1 cellular context compared by ENCODE assay signal in the genomic region with DNA sequence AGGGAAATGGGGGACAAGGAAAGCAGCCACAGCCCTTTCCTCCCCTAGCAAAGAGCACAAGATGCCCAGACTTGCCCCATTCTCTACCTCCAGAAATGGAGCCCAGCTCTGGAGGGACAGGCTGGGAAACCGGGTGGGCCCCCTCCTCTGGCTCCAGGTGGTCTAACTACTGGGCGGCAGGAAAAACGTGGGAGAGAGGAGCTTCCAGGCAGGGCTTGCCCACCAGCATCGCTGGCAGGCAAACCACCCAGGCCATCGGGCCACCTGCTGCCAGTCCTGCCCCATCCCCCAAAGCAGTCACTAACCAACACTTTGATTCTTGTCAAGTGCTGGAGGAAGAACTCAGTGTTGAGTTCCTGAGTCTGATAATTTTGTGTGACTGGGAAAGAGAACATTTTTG.
TF ChIP-seq lines count a peak whose summit lies in the region.

No MANE protein-coding gene starts in this region.

TF ChIP-seq in H1, 55 proteins besides CTCF, POLR2A, EP300 and RAD21:
- TF ChIP-seq TEAD4 (IDR thresholded peaks at IDR 0.05; ENCODE audit: low read depth, low read length) (no peak), SP2 (IDR thresholded peaks at IDR 0.05; ENCODE audit: low read length) (no peak), SP4 (IDR thresholded peaks at IDR 0.05; ENCODE audit: low read length) (no peak), RXRA (IDR thresholded peaks at IDR 0.05; ENCODE audit: insufficient read depth, low read depth, low read length) (no peak), CHD1 (IDR thresholded peaks at IDR 0.05; ENCODE audit: low read depth, low read length) (no peak), ASH2L (IDR thresholded peaks at IDR 0.05; ENCODE audit: low read length) (no peak), MAFK (IDR thresholded peaks at IDR 0.05; ENCODE audit: low read depth, low read length) (no peak), GABPA (IDR thresholded peaks at IDR 0.05; ENCODE audit: borderline replicate concordance, insufficient read depth, low read length) (no peak), CBX8 (IDR thresholded peaks at IDR 0.05; ENCODE audit: borderline replicate concordance, low read depth, low read length) (no peak), KDM4A (IDR thresholded peaks at IDR 0.05; ENCODE audit: low read depth, low read length, severe bottlenecking) (no peak), HDAC2 (IDR thresholded peaks at IDR 0.05; ENCODE audit: borderline replicate concordance in 1 of 2, low read depth in 2 of 2, low read length in 2 of 2) (no peak), SIRT6 (IDR thresholded peaks at IDR 0.05; ENCODE audit: low read length) (no peak), GTF2F1 (IDR thresholded peaks at IDR 0.05; ENCODE audit: borderline replicate concordance, low read depth, low read length) (no peak), SUZ12 (IDR thresholded peaks at IDR 0.05; ENCODE audit: low read length) (no peak), RNF2 (IDR thresholded peaks at IDR 0.05; ENCODE audit: borderline replicate concordance, low read depth, low read length, missing control alignments, poor library complexity, severe bottlenecking) (no peak), E2F6 (IDR thresholded peaks at IDR 0.05) (no peak), BCL11A (IDR thresholded peaks at IDR 0.05; ENCODE audit: low read depth in 2 of 2, low read length in 2 of 2) (no peak)
- TF ChIP-seq, protein P1, sequence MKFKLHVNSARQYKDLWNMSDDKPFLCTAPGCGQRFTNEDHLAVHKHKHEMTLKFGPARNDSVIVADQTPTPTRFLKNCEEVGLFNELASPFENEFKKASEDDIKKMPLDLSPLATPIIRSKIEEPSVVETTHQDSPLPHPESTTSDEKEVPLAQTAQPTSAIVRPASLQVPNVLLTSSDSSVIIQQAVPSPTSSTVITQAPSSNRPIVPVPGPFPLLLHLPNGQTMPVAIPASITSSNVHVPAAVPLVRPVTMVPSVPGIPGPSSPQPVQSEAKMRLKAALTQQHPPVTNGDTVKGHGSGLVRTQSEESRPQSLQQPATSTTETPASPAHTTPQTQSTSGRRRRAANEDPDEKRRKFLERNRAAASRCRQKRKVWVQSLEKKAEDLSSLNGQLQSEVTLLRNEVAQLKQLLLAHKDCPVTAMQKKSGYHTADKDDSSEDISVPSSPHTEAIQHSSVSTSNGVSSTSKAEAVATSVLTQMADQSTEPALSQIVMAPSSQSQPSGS (IDR thresholded peaks at IDR 0.05; ENCODE audit: low read length): no peak
- TF ChIP-seq, protein P2, sequence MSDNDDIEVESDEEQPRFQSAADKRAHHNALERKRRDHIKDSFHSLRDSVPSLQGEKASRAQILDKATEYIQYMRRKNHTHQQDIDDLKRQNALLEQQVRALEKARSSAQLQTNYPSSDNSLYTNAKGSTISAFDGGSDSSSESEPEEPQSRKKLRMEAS (IDR thresholded peaks at IDR 0.05): no peak
